ENCODE assay signal across 8 cellular contexts in the genomic region with DNA sequence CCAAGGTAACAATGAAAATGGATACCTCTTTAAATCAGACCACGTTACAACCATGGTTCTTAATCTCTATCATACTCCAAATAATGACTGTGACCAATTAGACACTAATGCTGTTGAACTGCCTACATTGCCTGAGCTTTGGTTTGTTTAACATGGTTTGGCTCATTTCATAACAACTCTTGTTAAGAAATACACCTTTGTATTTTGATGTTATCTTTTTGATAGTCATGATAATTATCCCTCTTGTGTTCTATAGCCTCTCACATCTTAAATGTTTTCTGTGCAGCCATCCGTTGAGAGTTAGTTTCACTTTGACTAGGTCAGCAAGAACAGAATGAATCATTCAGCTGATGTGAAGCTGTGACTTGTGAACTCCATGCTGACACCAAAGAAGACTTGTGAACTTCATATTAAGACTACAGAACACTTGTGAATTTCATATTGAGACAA.
A peak's percentile ranks its signal among the peaks of the same experiment; 100 is the strongest.
DNase-seq lines count a peak whose midpoint lies in the region; ATAC-seq lines count a peak whose summit lies in the region.

No MANE protein-coding gene starts in this region.

- ATAC-seq in GM19397 (IDR thresholded peaks at IDR 0.05; ENCODE audit: unreplicated experiment) (peak; percentile 97), HG03342 (IDR thresholded peaks at IDR 0.05; ENCODE audit: unreplicated experiment) (peak; percentile 98)

- peak; percentile 19 for DNase-seq in Daoy (ENCODE audit: low read depth)
- DNase-seq in RPMI8226, result peak; percentile 30
- DNase-seq in iris pigment epithelial cell (ENCODE audit: low read depth), result peak; percentile 52
- DNase-seq in SIG-M5 treated with dmso at 0.1 percent for 504 hours (lab: John Stamatoyannopoulos, UW; ENCODE audit: unreplicated experiment), result no peak
- DNase-seq in GOT3 (lab: John Stamatoyannopoulos, UW), result no peak
- no peak for DNase-seq in SIG-M5 (lab: John Stamatoyannopoulos, UW)

Comparison
In these comparisons a context has a peak if more than half of its experiments do, and no peak if none do; other contexts are left out.
1. DNase-seq: peak in Daoy (single experiment), RPMI8226 (single experiment) and iris pigment epithelial cell (single experiment); none in SIG-M5 treated with dmso at 0.1 percent for 504 hours (single experiment), GOT3 (single experiment) and SIG-M5 (single experiment).